Comparison of ENCODE assay signal across 12 cellular contexts in genomic region chr17:8940866-8941471, GRCh38. TPM values are rescaled to one million over a fixed set of nuclear protein-coding genes. Genes with fewer than 3 reads are reported as not detected.
A peak's percentile ranks its signal among the peaks of the same experiment; 100 is the strongest.
DNase-seq lines count a peak whose midpoint lies in the region; ATAC-seq, FAIRE-seq and TF ChIP-seq lines count a peak whose summit lies in the region.
"Had no signal": no experiment of that assay in that cellular context is flagged by ENCODE, and none has a peak within 500 bp of the region (broad histone marks: within the 10 kb centered on the region; RNA-seq: fewer than 3 reads in every experiment).

No MANE protein-coding gene starts in this region.

- peak overlapping the region; percentile 94 for H3K4me2 ChIP-seq in OCI-LY3 (ENCODE audit: low read length)

- peaks cover 41% of the 10 kb centered on the region for H3K4me1 ChIP-seq in OCI-LY3 (ENCODE audit: low read length)
- peaks cover 30 to 93% (median 61%) of the 10 kb centered on the region in 6 donors for H3K4me1 ChIP-seq in spleen

- H3K9me3 Mint-ChIP-seq in activated naive CD8-positive, alpha-beta T cell (ENCODE audit: low read depth) = peaks cover 4% of the 10 kb centered on the region

- no peak for FAIRE-seq in GM12892 (lab: Jason Lieb, UNC)

- DNase-seq in spleen (peak; percentile 78), GM12892 (ENCODE audit: insufficient read length) (no peak), NCI-H510A treated with DMSO at 0.1 percent for 48 hours (lab: John Stamatoyannopoulos, UW) (no peak), AG08396 (ENCODE audit: low spot score) (no peak)
- DNase-seq: DMS 273 treated with DMSO at 0.1 percent for 48 hours, nephron progenitor cell had no signal

- no peaks in the 10 kb centered on the region for H3K79me2 ChIP-seq in OCI-LY3 (ENCODE audit: low read length)

- TF ChIP-seq CTCF in OCI-LY3 (IDR thresholded peaks at IDR 0.05; ENCODE audit: low read depth, low read length) (no peak), spleen (IDR thresholded peaks at IDR 0.05 in 8 of 11, conservative IDR thresholded peaks at IDR 0.05 in 3 of 11) (no peak)

- H4K20me1 ChIP-seq in OCI-LY3 (ENCODE audit: insufficient read depth, low read length) = no peaks in the 10 kb centered on the region

- H3K27me3 ChIP-seq in OCI-LY3 (ENCODE audit: low read depth, low read length) (no peaks in the 10 kb centered on the region), spleen (replicated peaks in 1 of 7) (peaks cover 0 to 4% (median 0%) of the 10 kb centered on the region in 7 donors)

- peak overlapping the region; percentile 96 for H3K27ac Mint-ChIP-seq in activated naive CD8-positive, alpha-beta T cell
- H3K27ac Mint-ChIP-seq: nephron progenitor cell had no signal

- H3K4me3 ChIP-seq in OCI-LY3 (ENCODE audit: low read length) (no peak overlapping the region), spleen (peak overlapping the region in 3 of 8 donors; percentile 6 to 52 (median 23))

- TF ChIP-seq POLR2A in spleen (IDR thresholded peaks at IDR 0.05) = no peak
- no peak for TF ChIP-seq POLR2A in GM12892 (IDR thresholded peaks at IDR 0.05; ENCODE audit: low read depth, low read length)
- TF ChIP-seq POLR2A in GM18505 (IDR thresholded peaks at IDR 0.05; ENCODE audit: borderline replicate concordance, extremely low read depth, insufficient read depth, insufficient read length) = no peak

- H3K4me1 Mint-ChIP-seq in activated naive CD8-positive, alpha-beta T cell (ENCODE audit: low read depth) = peaks cover 84% of the 10 kb centered on the region

- H3K36me3 Mint-ChIP-seq in activated naive CD8-positive, alpha-beta T cell = peaks cover 25% of the 10 kb centered on the region

- no peaks in the 10 kb centered on the region for H3K27me3 Mint-ChIP-seq in activated naive CD8-positive, alpha-beta T cell

- H2AFZ ChIP-seq in OCI-LY3 (ENCODE audit: low read depth, low read length) = no peak overlapping the region

- H3K9me3 ChIP-seq in OCI-LY3 (ENCODE audit: insufficient read depth, low read length) (0 out of 2 replicates have a peak, but pooled peaks cover 5% of the 10 kb centered on the region), spleen (peaks cover 0 to 5% (median 0%) of the 10 kb centered on the region in 8 donors)

- H3K36me3 ChIP-seq in OCI-LY3 (replicated peaks; ENCODE audit: low read depth, low read length) (peaks cover 17% of the 10 kb centered on the region), spleen (peaks cover 0 to 38% (median 2%) of the 10 kb centered on the region in 6 donors)

- intact Hi-C loops in spleen (cut with DNase I; ENCODE audit: low total_unique reads) = no loop called here

- peak overlapping the region; percentile 33; the same call in 1 of the 2 replicates for H3K9ac ChIP-seq in OCI-LY3 (ENCODE audit: low read length)

- 35 to 54% (median 43%) methylated on average over 6 of the region's 6 CpGs for WGBS in spleen, 5 donors

- H3K27ac ChIP-seq in OCI-LY3 (ENCODE audit: low read length) (peak overlapping the region; percentile 13; the same call in 1 of the 2 replicates), spleen (peak overlapping the region; percentile 36 to 88 (median 70))
- H3K27ac ChIP-seq: epithelial cell of prostate had no signal

- peak; percentile 24 for ATAC-seq in GM19324 (IDR thresholded peaks at IDR 0.05; ENCODE audit: low FRiP score, unreplicated experiment)
- ATAC-seq in GM18505 (IDR thresholded peaks at IDR 0.05; ENCODE audit: unreplicated experiment) = no peak

- peak overlapping the region; percentile 85 for H3K4me3 Mint-ChIP-seq in activated naive CD8-positive, alpha-beta T cell
- H3K4me3 Mint-ChIP-seq: nephron progenitor cell had no signal

RNA-seq across cellular contexts. Expression of gene PIK3R5, which starts 24.5 kb away (rescaled TPM):
- 100 to 1,000 TPM in 1 of 7 donors, 10 to 100 TPM in 6; 46.1 to 110 (median 79.1) TPM for total RNA-seq in spleen
- polyA plus RNA-seq in spleen = 10 to 100 TPM in 2 of 3 donors, 1 to 10 TPM in 1; 8.5 to 18.2 (median 12.3) TPM
- polyA plus RNA-seq in GM12892 (2012; ENCODE audit: missing spikeins) = 45.2 TPM
- total RNA-seq: LHCN-M2 had no signal
